17 cellular contexts compared by ENCODE assay signal in genomic region chr5:98307811-98308210, GRCh38.
A peak's percentile ranks its signal among the peaks of the same experiment; 100 is the strongest.
DNase-seq lines count a peak whose midpoint lies in the region; ATAC-seq, FAIRE-seq and TF ChIP-seq lines count a peak whose summit lies in the region.
"Had no signal": no experiment of that assay in that cellular context is flagged by ENCODE, and none has a peak within 500 bp of the region (broad histone marks: within the 10 kb centered on the region; RNA-seq: fewer than 3 reads in every experiment).

No MANE protein-coding gene starts in this region.

- no peaks in the 10 kb centered on the region for H3K27me3 Mint-ChIP-seq in MCF 10A (ENCODE audit: insufficient read depth, unreplicated experiment)
- H3K27me3 Mint-ChIP-seq in astrocyte (ENCODE audit: low read depth, unreplicated experiment), result no peaks in the 10 kb centered on the region
- H3K27me3 Mint-ChIP-seq: effector memory CD8-positive, alpha-beta T cell had no signal

- H3K36me3 ChIP-seq in breast epithelium (no peaks in the 10 kb centered on the region), astrocyte (ENCODE audit: insufficient read depth, low read length) (no peaks in the 10 kb centered on the region)
- H3K36me3 ChIP-seq: neural progenitor cell, thyroid gland had no signal

- no peaks in the 10 kb centered on the region for H3K9me3 ChIP-seq in breast epithelium
- H3K9me3 ChIP-seq in astrocyte (ENCODE audit: insufficient read depth, low read depth, low read length), result no peaks in the 10 kb centered on the region
- H3K9me3 ChIP-seq: A549, body of pancreas, thyroid gland had no signal

- H3K4me3 Mint-ChIP-seq in MCF 10A (ENCODE audit: unreplicated experiment) (no peak overlapping the region), astrocyte (ENCODE audit: unreplicated experiment) (no peak overlapping the region)
- H3K4me3 Mint-ChIP-seq: activated CD4-positive, alpha-beta T cell treated with anti-CD3 and anti-CD28 coated beads, Interleukin-2, amount 10 ng/mL, durations not matched to agents 24 days and 14 days; activated T-cell treated with anti-CD3 and anti-CD28 coated beads, Interleukin-2, amount 50 U/mL, for 72 hours; effector memory CD8-positive, alpha-beta T cell; neural progenitor cell had no signal

- peak overlapping the region; percentile 76 for H3K9ac ChIP-seq in astrocyte (ENCODE audit: low read length)
- H3K9ac ChIP-seq: neural progenitor cell had no signal

- TF ChIP-seq POLR2A in breast epithelium (IDR thresholded peaks at IDR 0.05), result no peak

- H3K27ac Mint-ChIP-seq in MCF 10A (ENCODE audit: low read depth, unreplicated experiment), result peak overlapping the region; percentile 62
- H3K27ac Mint-ChIP-seq in astrocyte (ENCODE audit: unreplicated experiment), result peak overlapping the region; percentile 98
- H3K27ac Mint-ChIP-seq: activated CD4-positive, alpha-beta T cell treated with anti-CD3 and anti-CD28 coated beads, Interleukin-2, amount 10 ng/mL, durations not matched to agents 24 days and 14 days; activated T-cell treated with anti-CD3 and anti-CD28 coated beads, Interleukin-2, amount 50 U/mL, for 72 hours; effector memory CD8-positive, alpha-beta T cell; neural progenitor cell had no signal

- H4K20me1 ChIP-seq in astrocyte (ENCODE audit: insufficient read depth, low read length), result no peaks in the 10 kb centered on the region

- DNase-seq in MCF 10A (ENCODE audit: unreplicated experiment), result no peak
- DNase-seq in breast epithelium (ENCODE audit: low spot score in 2 of 2), result no peak
- peak; percentile 84 for DNase-seq in astrocyte (ENCODE audit: low read depth)
- DNase-seq in foreskin keratinocyte, result peak; percentile 79 to 92
- peak; percentile 36 for DNase-seq in stromal cell of bone marrow (ENCODE audit: low read depth)
- DNase-seq in NCI-H2107 treated with DMSO at 0.1 percent for 48 hours (lab: John Stamatoyannopoulos, UW; ENCODE audit: unreplicated experiment), result no peak
- no peak for DNase-seq in NCI-H1694 (lab: John Stamatoyannopoulos, UW)
- DNase-seq in AG08396 (ENCODE audit: low spot score), result no peak
- DNase-seq: activated CD4-positive, alpha-beta T cell treated with anti-CD3 and anti-CD28 coated beads, Interleukin-2, amount 10 ng/mL, durations not matched to agents 24 days and 14 days; activated T-cell treated with anti-CD3 and anti-CD28 coated beads, Interleukin-2, amount 50 U/mL, for 72 hours; body of pancreas; effector memory CD8-positive, alpha-beta T cell; hypothalamus; thyroid gland had no signal

- TF ChIP-seq CTCF in MCF 10A (IDR thresholded peaks at IDR 0.05; ENCODE audit: unreplicated experiment) (no peak), breast epithelium (IDR thresholded peaks at IDR 0.05) (no peak), astrocyte (IDR thresholded peaks at IDR 0.05; ENCODE audit: insufficient read depth, low read depth, low read length) (no peak), foreskin keratinocyte (conservative IDR thresholded peaks at IDR 0.05) (no peak)

- H2AFZ ChIP-seq in astrocyte (ENCODE audit: low read depth, low read length), result no peak overlapping the region
- H2AFZ ChIP-seq: neural progenitor cell had no signal

- peak; percentile 99 for FAIRE-seq in astrocyte (lab: Jason Lieb, UNC)
- FAIRE-seq: A549 had no signal

- no peaks in the 10 kb centered on the region for H3K9me3 Mint-ChIP-seq in MCF 10A (ENCODE audit: unreplicated experiment)
- H3K9me3 Mint-ChIP-seq in astrocyte (ENCODE audit: unreplicated experiment), result no peaks in the 10 kb centered on the region
- H3K9me3 Mint-ChIP-seq: activated CD4-positive, alpha-beta T cell treated with anti-CD3 and anti-CD28 coated beads, Interleukin-2, amount 10 ng/mL, durations not matched to agents 24 days and 14 days; activated T-cell treated with anti-CD3 and anti-CD28 coated beads, Interleukin-2, amount 50 U/mL, for 72 hours; neural progenitor cell had no signal

- BruUV-seq in MCF 10A (replicated peaks; lab: Mats Ljungman, UMichigan), result no TSS peak

- H3K4me2 ChIP-seq in astrocyte (ENCODE audit: low read length), result peak overlapping the region; percentile 54
- H3K4me2 ChIP-seq: A549, neural progenitor cell had no signal

- POLR2A ChIA-PET in MCF 10A (lab: Yijun Ruan, JAX), result no interaction called here

- intact Hi-C loops in MCF 10A (cut with micrococcal nuclease), result no loop called here
- intact Hi-C loops in breast epithelium (cut with DNase I; ENCODE audit: low total_unique reads), result no loop called here

- H3K27me3 ChIP-seq in breast epithelium (no peaks in the 10 kb centered on the region), astrocyte (ENCODE audit: insufficient read depth, low read length) (no peaks in the 10 kb centered on the region), foreskin keratinocyte (no peaks in the 10 kb centered on the region)
- H3K27me3 ChIP-seq: body of pancreas, neural progenitor cell, thyroid gland had no signal

- H3K27ac ChIP-seq in breast epithelium (no peak overlapping the region), astrocyte (ENCODE audit: low read depth, low read length) (peak overlapping the region; percentile 99), foreskin keratinocyte (peak overlapping the region; percentile 84)
- H3K27ac ChIP-seq: A549, body of pancreas, neural progenitor cell, thyroid gland had no signal

- no peaks in the 10 kb centered on the region for H3K79me2 ChIP-seq in astrocyte (ENCODE audit: insufficient read depth, low read length)

- CTCF ChIA-PET in MCF 10A (lab: Yijun Ruan, JAX), result interaction anchor here (0.6 to 0.7 kb wide), 2 partner anchors 374 to 1144 kb away, joined by 3 read pairs; no protein-coding TSS in a partner anchor

- ATAC-seq in foreskin keratinocyte, result peak; percentile 75
- ATAC-seq: A549; body of pancreas; effector memory CD8-positive, alpha-beta T cell; HCT116 had no signal

- H3K4me1 Mint-ChIP-seq in MCF 10A (ENCODE audit: insufficient read depth, unreplicated experiment), result peaks cover 25% of the 10 kb centered on the region
- H3K4me1 Mint-ChIP-seq in astrocyte (ENCODE audit: low read depth, unreplicated experiment), result peaks cover 34% of the 10 kb centered on the region

- H3K36me3 Mint-ChIP-seq in MCF 10A (ENCODE audit: insufficient read depth, unreplicated experiment) (no peaks in the 10 kb centered on the region), astrocyte (ENCODE audit: low read depth, unreplicated experiment) (no peaks in the 10 kb centered on the region)
- H3K36me3 Mint-ChIP-seq: neural progenitor cell had no signal

- H3K4me1 ChIP-seq in breast epithelium (no peaks in the 10 kb centered on the region), astrocyte (ENCODE audit: insufficient read depth, low read length) (peaks cover 36% of the 10 kb centered on the region), foreskin keratinocyte (peaks cover 39% of the 10 kb centered on the region)
- H3K4me1 ChIP-seq: A549, body of pancreas, thyroid gland had no signal

- H3K4me3 ChIP-seq in breast epithelium (no peak overlapping the region), astrocyte (ENCODE audit: insufficient read depth, low read depth, low read length) (no peak overlapping the region)
- H3K4me3 ChIP-seq: A549, body of pancreas, neural progenitor cell, thyroid gland had no signal

Comparison
In these comparisons a context has a peak if more than half of its experiments do, and no peak if none do; other contexts are left out.
1. DNase-seq: peak in astrocyte (single experiment), foreskin keratinocyte (2 of 2) and stromal cell of bone marrow (single experiment); none in MCF 10A (single experiment), breast epithelium (0 of 2), NCI-H2107 treated with DMSO at 0.1 percent for 48 hours (single experiment), NCI-H1694 (single experiment) and AG08396 (single experiment).
2. H3K27ac ChIP-seq: peak in astrocyte (single experiment) and foreskin keratinocyte (single experiment); none in breast epithelium (0 of 2).